Comparison of ENCODE assay signal across 8 cellular contexts in the genomic region with DNA sequence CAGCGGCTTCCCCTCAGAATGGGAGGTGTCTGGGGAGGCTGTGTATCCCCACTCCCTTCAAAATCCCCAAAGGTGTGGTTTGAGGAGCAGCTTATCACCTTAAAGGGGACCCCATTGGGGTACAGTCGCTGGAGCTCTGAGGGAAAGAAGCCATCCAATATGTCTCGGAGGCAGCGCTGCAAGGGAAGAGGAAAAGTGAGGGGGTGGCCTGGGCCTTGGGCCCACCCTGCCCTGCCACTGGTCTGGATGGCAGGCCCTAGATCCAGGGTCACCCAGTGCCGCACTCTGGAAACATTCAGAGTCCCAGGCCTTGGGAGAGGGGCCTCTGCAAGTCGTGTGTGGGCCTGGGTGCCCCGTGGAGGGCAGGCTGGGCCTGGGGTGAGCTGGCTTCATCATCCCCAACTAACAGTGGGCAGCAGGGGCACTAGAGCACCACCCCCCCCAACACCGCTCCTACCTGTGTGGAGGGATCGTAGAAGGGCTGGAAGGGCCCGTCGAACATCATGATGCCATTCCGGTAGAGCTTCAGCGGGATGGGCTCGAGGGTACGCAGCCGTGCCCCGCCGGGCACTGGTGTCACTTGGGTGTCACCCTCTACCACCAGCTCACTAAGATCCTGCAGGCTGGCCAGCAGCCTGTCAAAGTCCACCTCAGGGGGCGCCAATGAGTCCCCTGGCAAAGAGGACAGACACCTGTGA. TPM values are rescaled to one million over a fixed set of nuclear protein-coding genes. Genes with fewer than 3 reads are reported as not detected.
DNase-seq lines count a peak whose midpoint lies in the region; ATAC-seq and TF ChIP-seq lines count a peak whose summit lies in the region.

No MANE protein-coding gene starts in this region.

- DNase-seq in Right ventricle myocardium inferior (ENCODE audit: missing footprints) (peak; percentile 23), left cardiac atrium (no peak), SJCRH30 (peak; percentile 41 to 52), osteoblast (ENCODE audit: insufficient read length, low spot score, missing footprints) (peak; percentile 62)
- no peak for DNase-seq in effector memory CD8-positive, alpha-beta T cell

- intact Hi-C loops in Right ventricle myocardium inferior (cut with DNase I) = loop anchor here (2.0 kb wide), 1 partner anchor 35 kb away; no protein-coding TSS in a partner anchor
- intact Hi-C loops in left cardiac atrium (cut with DNase I) = loop anchor here in 1 of 2 donors (2.0 kb wide), 1 partner anchor 35 kb away; no protein-coding TSS in a partner anchor

- H3K36me3 ChIP-seq in SJCRH30 (no peaks in the 10 kb centered on the region), osteoblast (ENCODE audit: insufficient read depth, low read length) (peaks cover 32% of the 10 kb centered on the region)

- H3K4me1 ChIP-seq in SJCRH30 = peaks cover 30% of the 10 kb centered on the region
- H3K4me1 ChIP-seq in osteoblast (ENCODE audit: insufficient read depth, low read length) = peaks cover 56% of the 10 kb centered on the region

- peak; percentile 17 for TF ChIP-seq CTCF in osteoblast (IDR thresholded peaks at IDR 0.05; ENCODE audit: extremely low read depth, low read depth, low read length)

- H4K20me1 ChIP-seq in osteoblast (ENCODE audit: insufficient read depth, low read length) = peaks cover 24% of the 10 kb centered on the region

- no peak overlapping the region for H2AFZ ChIP-seq in osteoblast (ENCODE audit: low read length)

- ATAC-seq in Right ventricle myocardium inferior (no peak), left cardiac atrium (no peak), GM18868 (IDR thresholded peaks at IDR 0.05; ENCODE audit: unreplicated experiment) (no peak), HG03460 (IDR thresholded peaks at IDR 0.05; ENCODE audit: unreplicated experiment) (no peak), GM19395 (IDR thresholded peaks at IDR 0.05; ENCODE audit: unreplicated experiment) (no peak)
- no peak for ATAC-seq in effector memory CD8-positive, alpha-beta T cell (replicated peaks)

- H3K27ac Mint-ChIP-seq in effector memory CD8-positive, alpha-beta T cell = peak overlapping the region; percentile 94 to 95

- peaks cover 38% of the 10 kb centered on the region for H3K36me3 Mint-ChIP-seq in effector memory CD8-positive, alpha-beta T cell (ENCODE audit: insufficient read depth)

- H3K9me3 ChIP-seq in SJCRH30 (replicated peaks) (no peaks in the 10 kb centered on the region), osteoblast (ENCODE audit: low read depth, low read length) (no peaks in the 10 kb centered on the region)

- peak overlapping the region; percentile 90 to 96 for H3K4me3 Mint-ChIP-seq in effector memory CD8-positive, alpha-beta T cell

- H3K79me2 ChIP-seq in osteoblast (ENCODE audit: insufficient read depth, low read length) = peaks cover 33% of the 10 kb centered on the region

- no peaks in the 10 kb centered on the region for H3K9me3 Mint-ChIP-seq in effector memory CD8-positive, alpha-beta T cell

- no peaks in the 10 kb centered on the region for H3K27me3 Mint-ChIP-seq in effector memory CD8-positive, alpha-beta T cell

- H3K27me3 ChIP-seq in SJCRH30 (no peaks in the 10 kb centered on the region), osteoblast (ENCODE audit: insufficient read depth, low read length) (no peaks in the 10 kb centered on the region)

- H3K4me2 ChIP-seq in osteoblast (ENCODE audit: insufficient read depth, low read length) = no peak overlapping the region

- H3K4me3 ChIP-seq in SJCRH30 (no peak overlapping the region), osteoblast (ENCODE audit: insufficient read depth, low read length) (no peak overlapping the region)

- peaks cover 82 to 89% of the 10 kb centered on the region in 2 donors for H3K4me1 Mint-ChIP-seq in effector memory CD8-positive, alpha-beta T cell (ENCODE audit: low read depth in 2 of 2)

- no peak overlapping the region for H3K27ac ChIP-seq in SJCRH30
- peak overlapping the region; percentile 66 for H3K27ac ChIP-seq in osteoblast (ENCODE audit: low read depth, low read length)

RNA-seq across cellular contexts. Expression of a gene that starts 5.6 kb away (rescaled TPM):
- total RNA-seq in Right ventricle myocardium inferior (50.5 TPM), left cardiac atrium (10 to 100 TPM; 90.6 to 93.9 TPM), osteoblast (29.2 and 30.8 TPM in 2 replicates)
- 41.5 and 43.4 TPM in 2 replicates for total RNA-seq in SJCRH30 (2014; rRNA removed; shearing (Covaris generic))

RNA-seq across cellular contexts. Expression of a gene that starts 20.9 kb away (rescaled TPM):
- total RNA-seq in Right ventricle myocardium inferior (9.5 TPM), left cardiac atrium (10 to 100 TPM; 14.5 to 15.7 TPM), osteoblast (5.8 and 6.2 TPM in 2 replicates)
- total RNA-seq in SJCRH30 (2014; rRNA removed; shearing (Covaris generic)) = 3.5 and 5.3 TPM in 2 replicates

RNA-seq across cellular contexts. Expression of a gene that starts 32.2 kb away (rescaled TPM):
- 6.5 TPM for total RNA-seq in Right ventricle myocardium inferior
- total RNA-seq in left cardiac atrium = 10 to 100 TPM in 1 of 2 donors, 1 to 10 TPM in 1; 5.5 to 14.3 TPM
- not detected in 2 replicates for total RNA-seq in SJCRH30 (2014; rRNA removed; shearing (Covaris generic))
- total RNA-seq in osteoblast = not detected in 2 replicates

RNA-seq across cellular contexts. Expression of a gene that starts 51.5 kb away (rescaled TPM):
- total RNA-seq in Right ventricle myocardium inferior = 73.6 TPM
- 10 to 100 TPM; 17.7 to 38.6 TPM for total RNA-seq in left cardiac atrium
- 34.8 and 39.1 TPM in 2 replicates for total RNA-seq in SJCRH30 (2014; rRNA removed; shearing (Covaris generic))
- 8.0 and 9.1 TPM in 2 replicates for total RNA-seq in osteoblast

Comparison
In these comparisons a context has a peak if more than half of its experiments do, and no peak if none do; other contexts are left out.
1. DNase-seq: peak in Right ventricle myocardium inferior (single experiment), SJCRH30 (2 of 2) and osteoblast (single experiment); none in left cardiac atrium (single experiment) and effector memory CD8-positive, alpha-beta T cell (0 of 3).